In the genomic region with DNA sequence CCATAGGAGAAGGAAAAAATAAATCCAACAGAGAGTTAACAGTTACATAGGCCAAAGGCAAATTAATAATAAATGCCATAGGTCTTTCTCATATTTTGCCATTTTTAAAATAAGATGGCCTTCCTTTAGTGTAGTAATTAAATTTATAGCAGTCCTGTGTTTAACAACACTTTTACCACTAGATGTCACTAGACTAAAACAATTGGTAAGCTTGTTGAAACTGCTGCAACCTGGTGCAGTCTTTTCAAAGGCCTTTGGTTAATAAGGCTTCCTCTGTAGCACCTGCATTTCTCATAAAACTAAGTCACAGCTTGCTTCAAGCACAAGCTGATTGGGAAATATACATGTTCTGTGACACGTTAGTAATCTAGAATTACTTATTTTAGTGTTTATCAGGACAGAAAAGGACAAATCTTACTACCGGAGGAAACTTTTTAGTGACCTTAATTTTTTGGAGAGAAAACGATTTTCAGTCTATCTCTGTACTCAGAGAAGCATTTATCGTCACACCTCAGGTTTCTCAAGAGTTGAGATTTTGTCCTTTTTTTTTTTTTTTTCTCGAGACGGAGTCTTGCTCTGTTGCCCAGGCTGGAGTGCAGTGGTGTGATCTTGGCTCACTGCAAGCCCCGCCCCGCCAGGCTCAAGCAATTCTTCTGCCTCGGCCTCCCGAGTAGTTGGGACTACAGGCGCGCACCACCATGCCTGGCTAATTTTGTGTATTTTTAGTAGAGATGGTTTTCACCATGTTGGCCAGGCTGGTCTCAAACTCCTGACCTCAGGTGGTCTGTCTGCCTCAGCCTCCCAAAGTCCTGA, we compare ENCODE assay signal across 8 cellular contexts. TPM values are rescaled to one million over a fixed set of nuclear protein-coding genes. Genes with fewer than 3 reads are reported as not detected.
A peak's percentile ranks its signal among the peaks of the same experiment; 100 is the strongest.
DNase-seq lines count a peak whose midpoint lies in the region; ATAC-seq lines count a peak whose summit lies in the region.

No MANE protein-coding gene starts in this region.

- intact Hi-C loops in Right ventricle myocardium inferior (cut with DNase I) = loop anchor here (1.0 to 5.0 kb wide), 3 partner anchors 187 to 325 kb away; no protein-coding TSS in a partner anchor
- intact Hi-C loops in cardiac septum (cut with DNase I) = loop anchor here (5.0 kb wide), 1 partner anchor 280 kb away; no protein-coding TSS in a partner anchor
- intact Hi-C loops in Right ventricle myocardium superior (cut with DNase I) = loop anchor here (5.0 kb wide), 2 partner anchors 185 to 330 kb away; partner anchors contain the start of gene DUSP16

- H3K27me3 Mint-ChIP-seq in activated T-helper 17 cell treated with anti-CD3 and anti-CD28 coated beads, Interleukin-2, amount 50 U/mL, for 72 hours = no peaks in the 10 kb centered on the region

- H3K36me3 Mint-ChIP-seq in activated T-helper 17 cell treated with anti-CD3 and anti-CD28 coated beads, Interleukin-2, amount 50 U/mL, for 72 hours (ENCODE audit: low read depth) = peaks cover 61% of the 10 kb centered on the region

- DNase-seq in Right ventricle myocardium inferior (ENCODE audit: missing footprints) (peak; percentile 60), cardiac septum (ENCODE audit: low spot score) (no peak), NCI-H510A (lab: John Stamatoyannopoulos, UW) (peak; percentile 62), Right ventricle myocardium superior (no peak), pulmonary artery endothelial cell (ENCODE audit: low read depth, low spot score) (peak; percentile 50), KG1 (lab: John Stamatoyannopoulos, UW) (no peak)

- H3K27ac Mint-ChIP-seq in activated T-helper 17 cell treated with anti-CD3 and anti-CD28 coated beads, Interleukin-2, amount 50 U/mL, for 72 hours = peak overlapping the region; percentile 99

- H3K4me3 Mint-ChIP-seq in activated T-helper 17 cell treated with anti-CD3 and anti-CD28 coated beads, Interleukin-2, amount 50 U/mL, for 72 hours = peak overlapping the region; percentile 76

- ATAC-seq in Right ventricle myocardium inferior (peak; percentile 71), HG03520 (IDR thresholded peaks at IDR 0.05; ENCODE audit: unreplicated experiment) (peak; percentile 48), Right ventricle myocardium superior (ENCODE audit: poor library complexity) (peak; percentile 82)
- peak; percentile 59 for ATAC-seq in activated T-helper 17 cell treated with anti-CD3 and anti-CD28 coated beads, Interleukin-2, amount 50 U/mL, for 72 hours (replicated peaks)

- H3K4me1 Mint-ChIP-seq in activated T-helper 17 cell treated with anti-CD3 and anti-CD28 coated beads, Interleukin-2, amount 50 U/mL, for 72 hours = peaks cover 43% of the 10 kb centered on the region

- peaks cover 6% of the 10 kb centered on the region for H3K9me3 Mint-ChIP-seq in activated T-helper 17 cell treated with anti-CD3 and anti-CD28 coated beads, Interleukin-2, amount 50 U/mL, for 72 hours

RNA-seq across cellular contexts. Expression of gene BORCS5, which starts 20.0 kb away (rescaled TPM):
- 7.4 TPM for total RNA-seq in Right ventricle myocardium inferior
- 9.7 TPM for total RNA-seq in cardiac septum
- 10 to 100 TPM; 26.1 to 43.8 TPM for total RNA-seq in activated T-helper 17 cell treated with anti-CD3 and anti-CD28 coated beads, Interleukin-2, amount 50 U/mL, for 72 hours
- 7.8 TPM for total RNA-seq in Right ventricle myocardium superior
- 6.1 and 9.3 TPM in 2 replicates for total RNA-seq in pulmonary artery endothelial cell

RNA-seq across cellular contexts. Expression of gene MANSC1, which starts 26.8 kb away (rescaled TPM):
- total RNA-seq in Right ventricle myocardium inferior (8.5 TPM), cardiac septum (9.2 TPM), Right ventricle myocardium superior (7.9 TPM), pulmonary artery endothelial cell (9.2 and 10.8 TPM in 2 replicates)
- under 1 TPM; 0.63 to 0.74 TPM for total RNA-seq in activated T-helper 17 cell treated with anti-CD3 and anti-CD28 coated beads, Interleukin-2, amount 50 U/mL, for 72 hours

Comparison
In these comparisons a context has a peak if more than half of its experiments do, and no peak if none do; other contexts are left out.
1. DNase-seq: peak in Right ventricle myocardium inferior (single experiment), NCI-H510A (single experiment) and pulmonary artery endothelial cell (single experiment); none in cardiac septum (single experiment), Right ventricle myocardium superior (single experiment) and KG1 (single experiment).
2. Peak in every context shown above with its lines, with median percentiles within 50 percentile points of each other: ATAC-seq.